ENCODE assay signal across 10 cellular contexts in the genomic region with DNA sequence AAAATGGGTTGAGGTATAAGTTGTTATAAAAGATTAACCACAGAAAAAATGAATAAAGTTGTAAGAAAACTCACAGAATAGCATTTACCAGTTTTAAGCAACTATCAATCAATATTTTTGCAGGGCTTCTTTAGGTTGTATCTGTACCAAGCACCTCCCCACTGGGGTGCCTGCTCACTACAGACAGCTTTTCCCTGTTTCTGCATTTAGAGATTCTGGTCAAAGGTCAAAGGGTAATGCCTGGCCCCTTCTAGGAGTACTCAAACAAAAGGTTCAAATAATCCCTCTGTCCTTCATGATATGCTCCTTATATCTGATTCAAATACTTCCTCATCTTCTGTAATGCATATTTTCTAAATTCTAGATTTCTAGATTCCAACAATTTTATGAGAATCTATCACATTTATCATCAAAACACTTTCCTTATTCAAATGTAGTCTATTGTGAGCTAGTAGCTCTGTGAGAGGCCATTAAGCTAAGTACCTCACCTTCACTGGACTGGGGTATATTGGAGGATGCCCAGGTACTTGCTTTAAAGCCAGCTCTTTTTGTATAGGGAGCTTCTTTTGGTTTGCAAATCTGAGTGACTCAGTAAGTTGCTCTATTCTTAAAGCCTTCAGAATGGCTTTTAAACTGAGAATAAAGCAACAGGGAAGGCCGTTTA.
"Had no signal": no experiment of that assay in that cellular context is flagged by ENCODE, and none has a peak within 500 bp of the region (broad histone marks: within the 10 kb centered on the region; RNA-seq: fewer than 3 reads in every experiment).

No MANE protein-coding gene starts in this region.

- H3K9me3 Mint-ChIP-seq: activated naive CD4-positive, alpha-beta T cell treated with anti-CD3 and anti-CD28 coated beads for 36 hours; activated T-helper 17 cell treated with anti-CD3 and anti-CD28 coated beads, Interleukin-2, amount 50 U/mL, for 72 hours; stimulated activated memory B cell treated with anti-CD40 and anti-IgM and Interleukin-4, amounts not matched to agents 10 μg/mL and 1 μg/mL and 100 μg/mL, for 72 hours had no signal

- H3K36me3 ChIP-seq: gastrocnemius medialis, heart left ventricle, lower lobe of right lung, neutrophil had no signal

- H3K4me3 Mint-ChIP-seq: activated naive CD4-positive, alpha-beta T cell treated with anti-CD3 and anti-CD28 coated beads for 36 hours; activated T-helper 17 cell treated with anti-CD3 and anti-CD28 coated beads, Interleukin-2, amount 50 U/mL, for 72 hours; stimulated activated memory B cell treated with anti-CD40 and anti-IgM and Interleukin-4, amounts not matched to agents 10 μg/mL and 1 μg/mL and 100 μg/mL, for 72 hours had no signal

- DNase-seq: activated naive CD4-positive, alpha-beta T cell treated with anti-CD3 and anti-CD28 coated beads for 36 hours; gastrocnemius medialis; heart left ventricle; left cardiac atrium; lower lobe of right lung; midbrain; stimulated activated CD4-positive, alpha-beta T cell treated with anti-CD3 and anti-CD28 coated beads, Interleukin-2, amount 100 ng/mL, for 48 hours had no signal

- H3K4me1 ChIP-seq: gastrocnemius medialis, heart left ventricle, lower lobe of right lung had no signal

- H3K27me3 ChIP-seq: gastrocnemius medialis, heart left ventricle, neutrophil had no signal

- H3K27ac Mint-ChIP-seq: activated naive CD4-positive, alpha-beta T cell treated with anti-CD3 and anti-CD28 coated beads for 36 hours; activated T-helper 17 cell treated with anti-CD3 and anti-CD28 coated beads, Interleukin-2, amount 50 U/mL, for 72 hours; stimulated activated memory B cell treated with anti-CD40 and anti-IgM and Interleukin-4, amounts not matched to agents 10 μg/mL and 1 μg/mL and 100 μg/mL, for 72 hours had no signal

- H3K9me3 ChIP-seq: gastrocnemius medialis, heart left ventricle, lower lobe of right lung, neutrophil had no signal

- ATAC-seq: activated T-helper 17 cell treated with anti-CD3 and anti-CD28 coated beads, Interleukin-2, amount 50 U/mL, for 72 hours; gastrocnemius medialis; heart left ventricle; left cardiac atrium; lower lobe of right lung had no signal

- H3K4me1 Mint-ChIP-seq: activated T-helper 17 cell treated with anti-CD3 and anti-CD28 coated beads, Interleukin-2, amount 50 U/mL, for 72 hours; stimulated activated memory B cell treated with anti-CD40 and anti-IgM and Interleukin-4, amounts not matched to agents 10 μg/mL and 1 μg/mL and 100 μg/mL, for 72 hours had no signal

- H3K4me3 ChIP-seq: gastrocnemius medialis, heart left ventricle, lower lobe of right lung had no signal

- H3K27ac ChIP-seq: gastrocnemius medialis, heart left ventricle, lower lobe of right lung, neutrophil had no signal

- H3K36me3 Mint-ChIP-seq: stimulated activated memory B cell treated with anti-CD40 and anti-IgM and Interleukin-4, amounts not matched to agents 10 μg/mL and 1 μg/mL and 100 μg/mL, for 72 hours had no signal
